In genomic region chr18:36195427-36196122, GRCh38 we compare ENCODE assay signal across 18 cellular contexts. TPM values are rescaled to one million over a fixed set of nuclear protein-coding genes. Genes with fewer than 3 reads are reported as not detected.
DNase-seq lines count a peak whose midpoint lies in the region; ATAC-seq, FAIRE-seq and TF ChIP-seq lines count a peak whose summit lies in the region.
"Had no signal": no experiment of that assay in that cellular context is flagged by ENCODE, and none has a peak within 500 bp of the region (broad histone marks: within the 10 kb centered on the region; RNA-seq: fewer than 3 reads in every experiment).

No MANE protein-coding gene starts in this region.

- TF ChIP-seq RAD21 in K562 (CRISPR knock-in tag; conservative IDR thresholded peaks at IDR 0.05 in 1 of 2, IDR thresholded peaks at IDR 0.05 in 1 of 2) = no peak

- POLR2A ChIA-PET in HEK293T (lab: Yijun Ruan, JAX) (no interaction called here), K562 (lab: Yijun Ruan, JAX) (interaction anchor here (0.9 to 1.5 kb wide), 3 partner anchors 16 to 36 kb away, joined by 3 to 5 read pairs (median 5); no protein-coding TSS in a partner anchor), T-cell (lab: Charles Lee) (no interaction called here)

- H3K9me3 Mint-ChIP-seq in T-cell = no peaks in the 10 kb centered on the region
- H3K9me3 Mint-ChIP-seq in immature natural killer cell = no peaks in the 10 kb centered on the region
- H3K9me3 Mint-ChIP-seq: CD8-positive, alpha-beta memory T cell; IgD-negative memory B cell had no signal

- H3K9me3 ChIP-seq in K562 (replicated peaks; ENCODE audit: control insufficient read depth, insufficient read depth, low read depth, low read length) (no peaks in the 10 kb centered on the region), heart left ventricle (no peaks in the 10 kb centered on the region)
- H3K9me3 ChIP-seq: SJCRH30 had no signal

- ATAC-seq in K562 = peak; percentile 6; the same call in 2 of the 3 replicates
- ATAC-seq in heart left ventricle = peak; percentile 22 to 72 (median 48)
- ATAC-seq in T-cell (replicated peaks in 1 of 4) = no peak

- FAIRE-seq in K562 (lab: Jason Lieb, UNC) = no peak

- no peak overlapping the region for H3K27ac ChIP-seq in K562 (ENCODE audit: extremely low read depth, low read depth, low read length)
- H3K27ac ChIP-seq in heart left ventricle = no peak overlapping the region
- H3K27ac ChIP-seq: SJCRH30 had no signal

- H2AFZ ChIP-seq in K562 (ENCODE audit: low read depth, low read length) = no peak overlapping the region

- intact Hi-C loops in K562 (cut with micrococcal nuclease) = no loop called here
- intact Hi-C loops in heart left ventricle (cut with DNase I) = loop anchor here in 1 of 10 donors (10.0 kb wide), 1 partner anchor 89 kb away; no protein-coding TSS in a partner anchor

- in situ Hi-C loops in K562 (cut with MboI) = no loop called here

- H3K27me3 Mint-ChIP-seq in T-cell (peaks cover 4 to 12% of the 10 kb centered on the region in 2 donors), immature natural killer cell (ENCODE audit: low read depth in 3 of 3) (peaks cover 0 to 3% (median 0%) of the 10 kb centered on the region in 3 donors)
- H3K27me3 Mint-ChIP-seq: IgD-negative memory B cell had no signal

- no peaks in the 10 kb centered on the region for H3K79me2 ChIP-seq in K562 (ENCODE audit: control insufficient read depth, insufficient read depth, low read length)

- H3K9ac ChIP-seq in K562 (ENCODE audit: insufficient read depth in 1 of 2, low read depth in 2 of 2, low read length in 2 of 2) = no peak overlapping the region

- no peaks in the 10 kb centered on the region for H3K36me3 Mint-ChIP-seq in T-cell
- H3K36me3 Mint-ChIP-seq in immature natural killer cell = no peaks in the 10 kb centered on the region
- H3K36me3 Mint-ChIP-seq: CD8-positive, alpha-beta memory T cell had no signal

- H3K4me2 ChIP-seq in K562 (ENCODE audit: insufficient read depth, low read length) = no peak overlapping the region

- H3K4me1 Mint-ChIP-seq in T-cell (no peaks in the 10 kb centered on the region), immature natural killer cell (no peaks in the 10 kb centered on the region)
- H3K4me1 Mint-ChIP-seq: CD8-positive, alpha-beta memory T cell; IgD-negative memory B cell had no signal

- TF ChIP-seq CTCF in K562 (IDR thresholded peaks at IDR 0.05 in 2 of 3, conservative IDR thresholded peaks at IDR 0.05 in 1 of 3; ENCODE audit: insufficient read depth in 2 of 3, low read depth in 1 of 3, low read length in 3 of 3) (no peak), heart left ventricle (IDR thresholded peaks at IDR 0.05) (no peak)

- H3K4me1 ChIP-seq in K562 (replicated peaks in 1 of 2; ENCODE audit: control insufficient read depth in 2 of 2, insufficient read depth in 2 of 2, low read length in 2 of 2) = peaks cover 12 to 13% of the 10 kb centered on the region in 2 experiments; a peak in 4 of 5 replicates
- peaks cover 0 to 4% (median 0%) of the 10 kb centered on the region in 12 donors for H3K4me1 ChIP-seq in heart left ventricle
- H3K4me1 ChIP-seq: SJCRH30 had no signal

- WGBS in K562 (ENCODE audit: insufficient coverage, low coverage, missing lambda C conversion rate) = 63% methylated on average over 3 of the region's 3 CpGs
- WGBS in heart left ventricle, 4 donors = 33 to 44% (median 39%) methylated on average over 3 of the region's 3 CpGs

- H3K27me3 ChIP-seq in K562 (ENCODE audit: control insufficient read depth in 2 of 2, insufficient read depth in 2 of 2, low read length in 2 of 2) (no peaks in the 10 kb centered on the region), heart left ventricle (no peaks in the 10 kb centered on the region)
- H3K27me3 ChIP-seq: SJCRH30 had no signal

- BruUV-seq in K562 (replicated peaks; lab: Mats Ljungman, UMichigan) = no TSS peak

- DNase-seq in HEK293T (ENCODE audit: extremely low spot score) (peak; percentile 7), K562 (ENCODE audit: extremely low read depth in 1 of 4, low spot score in 3 of 4) (no peak), heart left ventricle (no peak), mesenteric fat pad (ENCODE audit: low spot score) (peak; percentile 14), T-cell (no peak), NCI-H82 treated with DMSO at 0.1 percent for 48 hours (lab: John Stamatoyannopoulos, UW; ENCODE audit: unreplicated experiment) (no peak), immature natural killer cell (no peak)
- no peak for DNase-seq in effector CD4-positive, alpha-beta T cell
- DNase-seq: ACHN; CD8-positive, alpha-beta memory T cell; H7; MV-4-11; NCI-H1436; NCI-H2081; NCI-H524 treated with DMSO at 0.1 percent for 48 hours; SJCRH30 had no signal

- H3K27ac Mint-ChIP-seq in T-cell (no peak overlapping the region), immature natural killer cell (peak overlapping the region in 1 of 6 donors; percentile 79)
- H3K27ac Mint-ChIP-seq: IgD-negative memory B cell had no signal

- TF ChIP-seq EP300 in K562 (IDR thresholded peaks at IDR 0.05; ENCODE audit: low read length) = no peak

- peaks cover 4% of the 10 kb centered on the region for H3K9me1 ChIP-seq in K562 (ENCODE audit: control insufficient read depth, insufficient read depth, low read length)

- 0 out of 2 replicates have a peak, but pooled peaks have one; percentile 18 for TF ChIP-seq POLR2A in K562 (conservative IDR thresholded peaks at IDR 0.05)
- no peak for TF ChIP-seq POLR2A in heart left ventricle (IDR thresholded peaks at IDR 0.05)

- H3K36me3 ChIP-seq in K562 (ENCODE audit: control insufficient read depth, insufficient read depth, low read length) (peaks cover 9% of the 10 kb centered on the region), heart left ventricle (no peaks in the 10 kb centered on the region)
- H3K36me3 ChIP-seq: SJCRH30 had no signal

- no peak overlapping the region for H3K4me3 ChIP-seq in K562
- H3K4me3 ChIP-seq in heart left ventricle = no peak overlapping the region
- H3K4me3 ChIP-seq: SJCRH30 had no signal

- H4K20me1 ChIP-seq in K562 (replicated peaks; ENCODE audit: control insufficient read depth, insufficient read depth, low read length) = peaks cover 12% of the 10 kb centered on the region; the same call in 1 of the 2 replicates

- H3K4me3 Mint-ChIP-seq in T-cell (no peak overlapping the region), immature natural killer cell (no peak overlapping the region)
- H3K4me3 Mint-ChIP-seq: CD8-positive, alpha-beta memory T cell; IgD-negative memory B cell had no signal

- CTCF ChIA-PET in HEK293T (lab: Yijun Ruan, JAX) (interaction anchor here (0.9 to 1.0 kb wide), 2 partner anchors 89 to 100 kb away, joined by 3 read pairs; no protein-coding TSS in a partner anchor), K562 (lab: Yijun Ruan, JAX; ENCODE audit: low intra/inter-chr PET ratio) (no interaction called here), T-cell (lab: Charles Lee) (no interaction called here)

TF ChIP-seq in HEK293T, 16 proteins besides CTCF, POLR2A, EP300 and RAD21 (continues in another document):
- TF ChIP-seq L3MBTL2 (conservative IDR thresholded peaks at IDR 0.05) (no peak), NFRKB (IDR thresholded peaks at IDR 0.05) (no peak), SP1 (IDR thresholded peaks at IDR 0.05) (no peak), ARNT (IDR thresholded peaks at IDR 0.05) (no peak), CTBP1 (IDR thresholded peaks at IDR 0.05; ENCODE audit: borderline replicate concordance) (no peak), ELF4 (IDR thresholded peaks at IDR 0.05) (no peak), LEF1 (IDR thresholded peaks at IDR 0.05; ENCODE audit: borderline replicate concordance) (no peak), HDGF (IDR thresholded peaks at IDR 0.05; ENCODE audit: borderline replicate concordance) (no peak), SUZ12 (IDR thresholded peaks at IDR 0.05) (no peak), FOXA1 (IDR thresholded peaks at IDR 0.05) (no peak), ZNF384 (IDR thresholded peaks at IDR 0.05) (no peak), FOXK2 (IDR thresholded peaks at IDR 0.05) (no peak)

TF ChIP-seq in K562, 482 proteins besides CTCF, POLR2A, EP300 and RAD21:
- TF ChIP-seq EP400 (IDR thresholded peaks at IDR 0.05) = no peak
- TF ChIP-seq, protein P1, sequence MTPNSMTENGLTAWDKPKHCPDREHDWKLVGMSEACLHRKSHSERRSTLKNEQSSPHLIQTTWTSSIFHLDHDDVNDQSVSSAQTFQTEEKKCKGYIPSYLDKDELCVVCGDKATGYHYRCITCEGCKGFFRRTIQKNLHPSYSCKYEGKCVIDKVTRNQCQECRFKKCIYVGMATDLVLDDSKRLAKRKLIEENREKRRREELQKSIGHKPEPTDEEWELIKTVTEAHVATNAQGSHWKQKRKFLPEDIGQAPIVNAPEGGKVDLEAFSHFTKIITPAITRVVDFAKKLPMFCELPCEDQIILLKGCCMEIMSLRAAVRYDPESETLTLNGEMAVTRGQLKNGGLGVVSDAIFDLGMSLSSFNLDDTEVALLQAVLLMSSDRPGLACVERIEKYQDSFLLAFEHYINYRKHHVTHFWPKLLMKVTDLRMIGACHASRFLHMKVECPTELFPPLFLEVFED (CRISPR knock-in tag; conservative IDR thresholded peaks at IDR 0.05) = 0 out of 2 replicates have a peak, but pooled peaks have one; percentile 21

RNA-seq across cellular contexts. Expression of gene MOCOS, which starts 8.3 kb away (rescaled TPM):
- total RNA-seq in K562 (2011; cell fraction: chromatin; rRNA removed; ENCODE audit: low replicate concordance) = 13.8 and 19.3 TPM in 2 replicates
- total RNA-seq in K562 (2011; cell fraction: nucleolus; rRNA removed) = 11.7 and 12.5 TPM in 2 replicates
- total RNA-seq in K562 (2011; cell fraction: nucleoplasm; rRNA removed) = 13.4 and 14.2 TPM in 2 replicates
- total RNA-seq in K562 (2014; rRNA removed) (8.4 and 11.8 TPM in 2 replicates), K562 (2014; rRNA removed; fragmentation: Illumina TruSeq; extraction: Trizol) (11.5 and 11.8 TPM in 2 replicates), K562 (2015; rRNA removed; fragmentation: Illumina TruSeq; extraction: Trizol) (7.7 TPM in 2 replicates), K562 (2021) (12.4 TPM in 2 replicates), heart left ventricle (1 to 10 TPM in 1 of 9 donors, under 1 TPM in 8; 0.07 to 1.0 (median 0.25) TPM), mesenteric fat pad (5.8 TPM), T-cell (under 1 TPM; 0.05 to 0.47 (median 0.16) TPM)
- polyA plus RNA-seq in K562 (2011; rRNA removed) (8.1 and 8.6 TPM in 2 replicates), K562 (2014; fragmentation: Illumina TruSeq; extraction: Trizol) (8.4 and 9.2 TPM in 2 replicates), K562 (2014; fragmentation: Nextera tagmentation; extraction: Ambion mirVana) (1 to 10 TPM; 4.5 to 4.6 TPM), K562 (2014; rRNA removed) (9.1 and 12.1 TPM in 2 replicates), heart left ventricle (under 1 TPM; 0.27 to 0.37 TPM), immature natural killer cell (not detected)
- 6.4 and 6.8 TPM in 2 replicates for polyA plus RNA-seq in K562 (2011; cell fraction: cytosol; rRNA removed)
- polyA plus RNA-seq in K562 (2011; cell fraction: nucleus; rRNA removed) = 11.0 and 12.3 TPM in 2 replicates
- 6.5 and 17.9 TPM in 2 replicates for polyA plus RNA-seq in K562 (2012)
- polyA minus RNA-seq in K562 (2011; rRNA and poly(A)+ RNA removed) = 10.8 and 12.7 TPM in 2 replicates
- 6.4 and 6.6 TPM in 2 replicates for polyA minus RNA-seq in K562 (2011; cell fraction: cytosol; rRNA and poly(A)+ RNA removed)
- polyA minus RNA-seq in K562 (2011; cell fraction: nucleus; rRNA and poly(A)+ RNA removed) = 7.4 and 11.7 TPM in 2 replicates
- total RNA-seq: OCI-LY7, SJCRH30 had no signal

Comparison
In these comparisons a context has a peak if more than half of its experiments do, and no peak if none do; other contexts are left out.
1. DNase-seq: peak in HEK293T (single experiment) and mesenteric fat pad (single experiment); none in K562 (0 of 4), heart left ventricle (0 of 5), effector CD4-positive, alpha-beta T cell (single experiment), T-cell (0 of 34), NCI-H82 treated with DMSO at 0.1 percent for 48 hours (single experiment) and immature natural killer cell (0 of 3).
2. ATAC-seq: peak in K562 (single experiment) and heart left ventricle (4 of 4); none in T-cell (0 of 4).